1 cellular context compared by ENCODE assay signal in the genomic region with DNA sequence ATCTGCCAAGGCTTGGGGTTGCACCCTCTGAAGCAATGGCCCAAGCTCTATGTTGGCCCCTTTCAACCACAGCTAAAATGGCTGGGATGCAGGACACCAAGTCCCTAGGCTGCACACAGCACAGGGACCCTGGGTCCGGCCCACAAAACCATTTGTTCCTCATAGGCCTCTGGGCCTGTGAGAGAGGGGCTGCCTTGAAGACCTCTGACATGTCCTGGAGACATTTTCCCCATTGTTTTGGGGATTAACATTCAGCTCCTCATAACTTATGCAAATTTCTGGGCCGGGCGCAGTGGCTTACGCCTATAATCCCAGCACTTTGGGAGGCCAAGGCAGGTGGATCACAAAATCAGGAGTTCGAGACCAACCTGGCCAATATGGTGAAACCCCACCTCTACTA. TPM values are rescaled to one million over a fixed set of nuclear protein-coding genes. Genes with fewer than 3 reads are reported as not detected.
"Had no signal": no experiment of that assay in that cellular context is flagged by ENCODE, and none has a peak within 500 bp of the region (broad histone marks: within the 10 kb centered on the region; RNA-seq: fewer than 3 reads in every experiment).

No MANE protein-coding gene starts in this region.

RNA-seq across cellular contexts. Expression of gene DKK3, which starts 32.3 kb away (rescaled TPM):
- total RNA-seq: OCI-LY7 had no signal
